ENCODE assay signal across 21 cellular contexts in the genomic region with DNA sequence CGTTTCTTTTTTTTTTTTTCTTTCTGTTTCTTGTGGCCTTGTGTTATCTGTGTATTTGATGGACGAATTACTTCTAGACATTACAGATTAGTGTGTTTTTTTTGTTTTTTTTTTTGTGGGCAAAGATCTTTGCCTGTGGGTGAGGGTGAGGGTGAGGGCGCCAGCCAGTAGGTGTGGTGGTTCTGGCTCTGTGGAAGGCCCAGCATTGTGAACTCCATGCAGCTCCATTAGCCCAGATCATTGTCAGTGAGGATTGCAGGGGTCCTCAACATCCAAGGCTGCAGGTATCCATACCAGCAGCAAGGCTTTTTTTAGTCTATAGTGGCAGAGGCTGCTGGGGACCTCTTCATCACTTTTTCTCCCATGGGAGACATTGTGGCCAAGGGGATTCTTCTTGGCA. TPM values are rescaled to one million over a fixed set of nuclear protein-coding genes. Genes with fewer than 3 reads are reported as not detected.
A peak's percentile ranks its signal among the peaks of the same experiment; 100 is the strongest.
DNase-seq lines count a peak whose midpoint lies in the region; ATAC-seq, FAIRE-seq and TF ChIP-seq lines count a peak whose summit lies in the region.
"Had no signal": no experiment of that assay in that cellular context is flagged by ENCODE, and none has a peak within 500 bp of the region (broad histone marks: within the 10 kb centered on the region; RNA-seq: fewer than 3 reads in every experiment).

No MANE protein-coding gene starts in this region.

- no peaks in the 10 kb centered on the region for H3K27me3 Mint-ChIP-seq in T-helper 1 cell treated with Interleukin-12 subunit alpha and Interleukin-12 subunit beta and Interleukin-4 antibody, amounts not matched to agents 30 μg/mL and 1 μg/mL, for 36 hours (ENCODE audit: low read depth)
- H3K27me3 Mint-ChIP-seq in CD4-positive, CD25-positive, alpha-beta regulatory T cell = no peaks in the 10 kb centered on the region
- H3K27me3 Mint-ChIP-seq in T-helper 2 cell treated with Interferon-gamma antibody and Interleukin-4, amounts not matched to agents 5 μg/mL and 100 μg/mL, for 36 hours (ENCODE audit: low read depth) = no peaks in the 10 kb centered on the region
- H3K27me3 Mint-ChIP-seq in astrocyte (ENCODE audit: low read depth, unreplicated experiment) = no peaks in the 10 kb centered on the region
- H3K27me3 Mint-ChIP-seq: dendritic cell treated with granulocyte-macrophage colony-stimulating factor and Interleukin-4, amounts not matched to agents 40 ng/mL and 50 ng/mL, for 4 days had no signal

- intact Hi-C loops in ascending aorta (cut with DNase I) = no loop called here

- no peak for FAIRE-seq in astrocyte (lab: Jason Lieb, UNC)
- FAIRE-seq: kidney had no signal

- H4K20me1 ChIP-seq in astrocyte (ENCODE audit: insufficient read depth, low read length) = peaks cover 54% of the 10 kb centered on the region

- H2AFZ ChIP-seq in astrocyte (ENCODE audit: low read depth, low read length) = no peak overlapping the region

- peak overlapping the region; percentile 75 for H3K27ac ChIP-seq in CD4-positive, CD25-positive, alpha-beta regulatory T cell (ENCODE audit: insufficient read depth, low read length, poor library complexity, severe bottlenecking)
- no peak overlapping the region for H3K27ac ChIP-seq in astrocyte (ENCODE audit: low read depth, low read length)
- H3K27ac ChIP-seq in ascending aorta = no peak overlapping the region
- H3K27ac ChIP-seq: 22Rv1, epithelial cell of prostate, foreskin keratinocyte, KMS-11, testis had no signal

- H3K27me3 ChIP-seq in CD4-positive, CD25-positive, alpha-beta regulatory T cell (ENCODE audit: control insufficient read depth, insufficient read depth, low read length) = no peaks in the 10 kb centered on the region
- H3K27me3 ChIP-seq in astrocyte (ENCODE audit: insufficient read depth, low read length) (no peaks in the 10 kb centered on the region), ascending aorta (no peaks in the 10 kb centered on the region)
- H3K27me3 ChIP-seq: BE2C, foreskin keratinocyte, testis had no signal

- peaks cover 35% of the 10 kb centered on the region for H3K36me3 ChIP-seq in CD4-positive, CD25-positive, alpha-beta regulatory T cell (ENCODE audit: control insufficient read depth, insufficient read depth, low read length)
- H3K36me3 ChIP-seq in astrocyte (ENCODE audit: insufficient read depth, low read length) = peaks cover 38% of the 10 kb centered on the region
- peaks cover 41 to 57% of the 10 kb centered on the region in 2 donors for H3K36me3 ChIP-seq in ascending aorta

- peaks cover 42% of the 10 kb centered on the region for H3K4me1 Mint-ChIP-seq in T-helper 1 cell treated with Interleukin-12 subunit alpha and Interleukin-12 subunit beta and Interleukin-4 antibody, amounts not matched to agents 30 μg/mL and 1 μg/mL, for 36 hours (ENCODE audit: low read depth)
- peaks cover 24 to 66% (median 51%) of the 10 kb centered on the region in 4 donors for H3K4me1 Mint-ChIP-seq in CD4-positive, CD25-positive, alpha-beta regulatory T cell
- H3K4me1 Mint-ChIP-seq in T-helper 2 cell treated with Interferon-gamma antibody and Interleukin-4, amounts not matched to agents 5 μg/mL and 100 μg/mL, for 36 hours (ENCODE audit: low read depth) = peaks cover 42% of the 10 kb centered on the region
- H3K4me1 Mint-ChIP-seq in astrocyte (ENCODE audit: low read depth, unreplicated experiment) = peaks cover 11% of the 10 kb centered on the region
- H3K4me1 Mint-ChIP-seq: neural crest cell had no signal

- peaks cover 6% of the 10 kb centered on the region for H3K9me3 Mint-ChIP-seq in T-helper 1 cell treated with Interleukin-12 subunit alpha and Interleukin-12 subunit beta and Interleukin-4 antibody, amounts not matched to agents 30 μg/mL and 1 μg/mL, for 36 hours
- peaks cover 0 to 11% (median 3%) of the 10 kb centered on the region in 7 donors for H3K9me3 Mint-ChIP-seq in CD4-positive, CD25-positive, alpha-beta regulatory T cell
- H3K9me3 Mint-ChIP-seq in T-helper 2 cell treated with Interferon-gamma antibody and Interleukin-4, amounts not matched to agents 5 μg/mL and 100 μg/mL, for 36 hours = peaks cover 17% of the 10 kb centered on the region
- no peaks in the 10 kb centered on the region for H3K9me3 Mint-ChIP-seq in astrocyte (ENCODE audit: unreplicated experiment)
- H3K9me3 Mint-ChIP-seq: dendritic cell treated with granulocyte-macrophage colony-stimulating factor and Interleukin-4, amounts not matched to agents 40 ng/mL and 50 ng/mL, for 4 days had no signal

- peak; percentile 34 to 44 for ATAC-seq in CD4-positive, CD25-positive, alpha-beta regulatory T cell (ENCODE audit: low read depth in 2 of 2)
- ATAC-seq: foreskin keratinocyte had no signal

- DNase-seq in T-helper 1 cell (no peak), astrocyte (ENCODE audit: low read depth) (no peak), T-helper 9 cell (no peak), ascending aorta (ENCODE audit: low spot score in 2 of 2) (no peak), cerebellar cortex (ENCODE audit: low spot score) (no peak)
- peak; percentile 24 to 48 (median 32) for DNase-seq in CD4-positive, CD25-positive, alpha-beta regulatory T cell
- no peak for DNase-seq in T-helper 2 cell treated with Interferon-gamma antibody and Interleukin-4, amounts not matched to agents 5 μg/mL and 100 μg/mL, for 36 hours (ENCODE audit: low spot score)
- DNase-seq: BE2C, foreskin keratinocyte, hippocampal formation, NCI-H1105 treated with DMSO at 0.1 percent for 48 hours, NCI-H526, SHP77 treated with DMSO at 0.1 percent for 48 hours, testis had no signal

- TF ChIP-seq CTCF in astrocyte (IDR thresholded peaks at IDR 0.05; ENCODE audit: insufficient read depth, low read depth, low read length) (no peak), ascending aorta (IDR thresholded peaks at IDR 0.05) (no peak)

- H3K4me2 ChIP-seq in astrocyte (ENCODE audit: low read length) = no peak overlapping the region
- H3K4me2 ChIP-seq: KMS-11 had no signal

- peak overlapping the region; percentile 55 for H3K4me3 Mint-ChIP-seq in T-helper 1 cell treated with Interleukin-12 subunit alpha and Interleukin-12 subunit beta and Interleukin-4 antibody, amounts not matched to agents 30 μg/mL and 1 μg/mL, for 36 hours
- H3K4me3 Mint-ChIP-seq in CD4-positive, CD25-positive, alpha-beta regulatory T cell = peak overlapping the region; percentile 69 to 88 (median 79)
- no peak overlapping the region for H3K4me3 Mint-ChIP-seq in T-helper 2 cell treated with Interferon-gamma antibody and Interleukin-4, amounts not matched to agents 5 μg/mL and 100 μg/mL, for 36 hours
- H3K4me3 Mint-ChIP-seq in astrocyte (ENCODE audit: unreplicated experiment) = peak overlapping the region; percentile 21
- H3K4me3 Mint-ChIP-seq: dendritic cell treated with granulocyte-macrophage colony-stimulating factor and Interleukin-4, amounts not matched to agents 40 ng/mL and 50 ng/mL, for 4 days; neural crest cell had no signal

- peaks cover 23% of the 10 kb centered on the region for H3K4me1 ChIP-seq in CD4-positive, CD25-positive, alpha-beta regulatory T cell (ENCODE audit: control insufficient read depth, insufficient read depth, low read length, poor library complexity, severe bottlenecking)
- no peaks in the 10 kb centered on the region for H3K4me1 ChIP-seq in astrocyte (ENCODE audit: insufficient read depth, low read length)
- H3K4me1 ChIP-seq in ascending aorta = no peaks in the 10 kb centered on the region
- H3K4me1 ChIP-seq: BE2C, foreskin keratinocyte, testis had no signal

- peak overlapping the region; percentile 68 for H3K4me3 ChIP-seq in CD4-positive, CD25-positive, alpha-beta regulatory T cell (ENCODE audit: low read depth, low read length)
- H3K4me3 ChIP-seq in astrocyte (ENCODE audit: insufficient read depth, low read depth, low read length) = no peak overlapping the region
- H3K4me3 ChIP-seq in ascending aorta = no peak overlapping the region
- H3K4me3 ChIP-seq: testis had no signal

- H3K36me3 Mint-ChIP-seq in T-helper 1 cell treated with Interleukin-12 subunit alpha and Interleukin-12 subunit beta and Interleukin-4 antibody, amounts not matched to agents 30 μg/mL and 1 μg/mL, for 36 hours (ENCODE audit: low read depth) = peaks cover 65% of the 10 kb centered on the region
- peaks cover 53% of the 10 kb centered on the region for H3K36me3 Mint-ChIP-seq in CD4-positive, CD25-positive, alpha-beta regulatory T cell
- H3K36me3 Mint-ChIP-seq in T-helper 2 cell treated with Interferon-gamma antibody and Interleukin-4, amounts not matched to agents 5 μg/mL and 100 μg/mL, for 36 hours (ENCODE audit: low read depth) = peaks cover 72% of the 10 kb centered on the region
- peaks cover 22% of the 10 kb centered on the region for H3K36me3 Mint-ChIP-seq in astrocyte (ENCODE audit: low read depth, unreplicated experiment)

- no peak overlapping the region for H3K9ac ChIP-seq in astrocyte (ENCODE audit: low read length)
- H3K9ac ChIP-seq: KMS-11 had no signal

- peaks cover 0 to 3% of the 10 kb centered on the region in 2 experiments for H3K9me3 ChIP-seq in CD4-positive, CD25-positive, alpha-beta regulatory T cell (ENCODE audit: control insufficient read depth in 2 of 2, low read length in 2 of 2)
- no peaks in the 10 kb centered on the region for H3K9me3 ChIP-seq in astrocyte (ENCODE audit: insufficient read depth, low read depth, low read length)
- H3K9me3 ChIP-seq in ascending aorta = no peaks in the 10 kb centered on the region
- H3K9me3 ChIP-seq: BE2C, testis had no signal

- H3K27ac Mint-ChIP-seq in T-helper 1 cell treated with Interleukin-12 subunit alpha and Interleukin-12 subunit beta and Interleukin-4 antibody, amounts not matched to agents 30 μg/mL and 1 μg/mL, for 36 hours = peak overlapping the region; percentile 86
- H3K27ac Mint-ChIP-seq in CD4-positive, CD25-positive, alpha-beta regulatory T cell = peak overlapping the region; percentile 84 to 95 (median 92)
- peak overlapping the region; percentile 51 for H3K27ac Mint-ChIP-seq in T-helper 2 cell treated with Interferon-gamma antibody and Interleukin-4, amounts not matched to agents 5 μg/mL and 100 μg/mL, for 36 hours
- no peak overlapping the region for H3K27ac Mint-ChIP-seq in astrocyte (ENCODE audit: unreplicated experiment)
- H3K27ac Mint-ChIP-seq: dendritic cell treated with granulocyte-macrophage colony-stimulating factor and Interleukin-4, amounts not matched to agents 40 ng/mL and 50 ng/mL, for 4 days had no signal

- H3K79me2 ChIP-seq in astrocyte (ENCODE audit: insufficient read depth, low read length) = peaks cover 73% of the 10 kb centered on the region

RNA-seq across cellular contexts. Expression of gene BIRC2, which starts 13.7 kb away (rescaled TPM):
- total RNA-seq in CD4-positive, CD25-positive, alpha-beta regulatory T cell = 105 TPM
- 10 to 100 TPM; 33.0 to 48.3 (median 44.9) TPM for polyA plus RNA-seq in CD4-positive, CD25-positive, alpha-beta regulatory T cell
- 69.9 and 72.0 TPM in 2 replicates for total RNA-seq in astrocyte
- total RNA-seq in ascending aorta = 27.7 TPM

RNA-seq across cellular contexts. Expression of gene BIRC3, which starts 43.4 kb away (rescaled TPM):
- total RNA-seq in CD4-positive, CD25-positive, alpha-beta regulatory T cell = 239 TPM
- 100 to 1,000 TPM; 107 to 151 (median 118) TPM for polyA plus RNA-seq in CD4-positive, CD25-positive, alpha-beta regulatory T cell
- total RNA-seq in astrocyte (2.2 and 2.6 TPM in 2 replicates), ascending aorta (2.8 TPM)

Comparison
In these comparisons a context has a peak if more than half of its experiments do, and no peak if none do; other contexts are left out.
1. DNase-seq: peak in CD4-positive, CD25-positive, alpha-beta regulatory T cell (3 of 3); none in T-helper 1 cell (0 of 5), T-helper 2 cell treated with Interferon-gamma antibody and Interleukin-4, amounts not matched to agents 5 μg/mL and 100 μg/mL, for 36 hours (single experiment), astrocyte (single experiment), T-helper 9 cell (single experiment), ascending aorta (0 of 2) and cerebellar cortex (single experiment).
2. RNA of gene BIRC3, which starts 43.4 kb away (total RNA-seq): 239 TPM in CD4-positive, CD25-positive, alpha-beta regulatory T cell (single experiment); 2.8 TPM in ascending aorta (single experiment) and 2.2 to 2.6 TPM in astrocyte; every median in the first group is over 10 times any median in the second.